In genomic region chr18:63890950-63891304, GRCh38 we compare ENCODE assay signal across 1 cellular context.
A peak's percentile ranks its signal among the peaks of the same experiment; 100 is the strongest.
TF ChIP-seq lines count a peak whose summit lies in the region.

No MANE protein-coding gene starts in this region.

TF ChIP-seq in HepG2, 621 proteins besides CTCF, POLR2A, EP300 and RAD21:
- TF ChIP-seq STAG1 (CRISPR knock-in tag; IDR thresholded peaks at IDR 0.05), result peak; percentile 62
- TF ChIP-seq XRCC5 (optimal IDR thresholded peaks at IDR 0.05; ENCODE audit: low read length), result no peak
- no peak for TF ChIP-seq ZNF484 (CRISPR knock-in tag; IDR thresholded peaks at IDR 0.05; ENCODE audit: borderline replicate concordance, low read depth)
- TF ChIP-seq TCF7L2 (IDR thresholded peaks at IDR 0.05; ENCODE audit: low read depth, low read length), result no peak
- TF ChIP-seq ZNF800 (CRISPR knock-in tag; IDR thresholded peaks at IDR 0.05), result no peak
- TF ChIP-seq SMC3 (IDR thresholded peaks at IDR 0.05; ENCODE audit: low read length), result peak; percentile 43; the same call in 1 of the 2 replicates
TF ChIP-seq in HepG2: peak in this region for 2.
